ENCODE assay signal across 18 cellular contexts in genomic region chr10:132810807-132811700, GRCh38. TPM values are rescaled to one million over a fixed set of nuclear protein-coding genes. Genes with fewer than 3 reads are reported as not detected.
DNase-seq lines count a peak whose midpoint lies in the region; ATAC-seq and TF ChIP-seq lines count a peak whose summit lies in the region.
"Had no signal": no experiment of that assay in that cellular context is flagged by ENCODE, and none has a peak within 500 bp of the region (broad histone marks: within the 10 kb centered on the region; RNA-seq: fewer than 3 reads in every experiment).

No MANE protein-coding gene starts in this region.

- TF ChIP-seq POLR2A in heart left ventricle (IDR thresholded peaks at IDR 0.05): no peak
- no peak for TF ChIP-seq POLR2A in sigmoid colon (IDR thresholded peaks at IDR 0.05)

- no peaks in the 10 kb centered on the region for H3K4me1 Mint-ChIP-seq in progenitor cell of endocrine pancreas (ENCODE audit: low read depth)

- H3K27ac ChIP-seq in right atrium auricular region: no peak overlapping the region
- no peak overlapping the region for H3K27ac ChIP-seq in heart left ventricle
- H3K27ac ChIP-seq in sigmoid colon: no peak overlapping the region
- H3K27ac ChIP-seq: C4-2B, Peyer's patch had no signal

- 62 to 72% (median 71%) methylated on average over 26 to 33 of the region's 33 CpGs for WGBS in heart left ventricle, 4 donors
- 72 to 78% methylated on average over 33 of the region's 33 CpGs for WGBS in sigmoid colon, 2 donors

- no peaks in the 10 kb centered on the region for H3K4me1 ChIP-seq in right atrium auricular region
- H3K4me1 ChIP-seq in heart left ventricle: no peaks in the 10 kb centered on the region
- H3K4me1 ChIP-seq in mucosa of descending colon (ENCODE audit: low read depth): no peaks in the 10 kb centered on the region
- H3K4me1 ChIP-seq in sigmoid colon: no peaks in the 10 kb centered on the region
- H3K4me1 ChIP-seq: Peyer's patch had no signal

- H3K27me3 ChIP-seq in right atrium auricular region: no peaks in the 10 kb centered on the region
- peaks cover 0 to 51% (median 10%) of the 10 kb centered on the region in 9 donors for H3K27me3 ChIP-seq in heart left ventricle
- peaks cover 0 to 31% (median 12%) of the 10 kb centered on the region in 3 donors for H3K27me3 ChIP-seq in sigmoid colon
- H3K27me3 ChIP-seq: Peyer's patch had no signal

- H3K36me3 ChIP-seq in right atrium auricular region (no peaks in the 10 kb centered on the region), heart left ventricle (no peaks in the 10 kb centered on the region), mucosa of descending colon (ENCODE audit: low read depth) (no peaks in the 10 kb centered on the region), sigmoid colon (no peaks in the 10 kb centered on the region)
- H3K36me3 ChIP-seq: Peyer's patch had no signal

- no peak overlapping the region for H3K4me3 Mint-ChIP-seq in progenitor cell of endocrine pancreas (ENCODE audit: low read depth)
- H3K4me3 Mint-ChIP-seq: GM23338, IgD-negative memory B cell had no signal

- H3K36me3 Mint-ChIP-seq in progenitor cell of endocrine pancreas (ENCODE audit: insufficient read depth): no peaks in the 10 kb centered on the region
- H3K36me3 Mint-ChIP-seq: IgD-negative memory B cell had no signal

- H3K27ac Mint-ChIP-seq in progenitor cell of endocrine pancreas: no peak overlapping the region
- H3K27ac Mint-ChIP-seq: GM23338, IgD-negative memory B cell had no signal

- peaks cover 16% of the 10 kb centered on the region for H3K27me3 Mint-ChIP-seq in progenitor cell of endocrine pancreas

- no peak for TF ChIP-seq CTCF in right atrium auricular region (IDR thresholded peaks at IDR 0.05)
- TF ChIP-seq CTCF in heart left ventricle (IDR thresholded peaks at IDR 0.05): no peak
- no peak for TF ChIP-seq CTCF in mucosa of descending colon (IDR thresholded peaks at IDR 0.05)
- no peak for TF ChIP-seq CTCF in sigmoid colon (IDR thresholded peaks at IDR 0.05)
- TF ChIP-seq CTCF in progenitor cell of endocrine pancreas (IDR thresholded peaks at IDR 0.05; ENCODE audit: unreplicated experiment): no peak

- peak; percentile 17 for ATAC-seq in Right ventricle myocardium inferior
- no peak for ATAC-seq in heart left ventricle
- no peak for ATAC-seq in mucosa of descending colon
- ATAC-seq: GM23338, HCT116 had no signal

- no peaks in the 10 kb centered on the region for H3K9me3 ChIP-seq in right atrium auricular region
- H3K9me3 ChIP-seq in heart left ventricle: no peaks in the 10 kb centered on the region
- no peaks in the 10 kb centered on the region for H3K9me3 ChIP-seq in mucosa of descending colon
- H3K9me3 ChIP-seq in sigmoid colon: no peaks in the 10 kb centered on the region
- H3K9me3 ChIP-seq: Peyer's patch had no signal

- H3K4me3 ChIP-seq in right atrium auricular region (no peak overlapping the region), heart left ventricle (no peak overlapping the region), mucosa of descending colon (no peak overlapping the region), sigmoid colon (no peak overlapping the region)
- H3K4me3 ChIP-seq: GM23338, Peyer's patch had no signal

- intact Hi-C loops in Right ventricle myocardium inferior (cut with DNase I) (no loop called here), heart left ventricle (cut with DNase I) (no loop called here), mucosa of descending colon (cut with DNase I, micrococcal nuclease) (no loop called here), sigmoid colon (cut with DNase I) (no loop called here)

- no peak for DNase-seq in Right ventricle myocardium inferior (ENCODE audit: missing footprints)
- no peak for DNase-seq in right atrium auricular region (ENCODE audit: low spot score)
- DNase-seq in heart left ventricle: peak in 3 of 5 donors; percentile 15 to 59 (median 22)
- peak in 2 of 3 donors; percentile 13 to 49 for DNase-seq in mucosa of descending colon
- DNase-seq in sigmoid colon: peak; percentile 54
- DNase-seq in C1 segment of cervical spinal cord (lab: John Stamatoyannopoulos, UW): no peak
- no peak for DNase-seq in progenitor cell of endocrine pancreas (ENCODE audit: low spot score, unreplicated experiment)
- no peak for DNase-seq in NCI-H1105 (lab: John Stamatoyannopoulos, UW)
- DNase-seq: NCI-H1105 treated with DMSO at 0.1 percent for 48 hours, NCI-H2029 treated with DMSO at 0.1 percent for 48 hours, NCI-H226, NCI-H510A treated with DMSO at 0.1 percent for 48 hours, NCI-H748 treated with DMSO at 0.1 percent for 48 hours had no signal

- no peaks in the 10 kb centered on the region for H3K9me3 Mint-ChIP-seq in progenitor cell of endocrine pancreas (ENCODE audit: low read depth)
- H3K9me3 Mint-ChIP-seq: GM23338, IgD-negative memory B cell had no signal

- no peak for TF ChIP-seq EP300 in sigmoid colon (IDR thresholded peaks at IDR 0.05)

RNA-seq across cellular contexts. Expression of gene NKX6-2, which starts 25.1 kb away (rescaled TPM):
- total RNA-seq in Right ventricle myocardium inferior: not detected
- not detected for total RNA-seq in right atrium auricular region
- not detected for total RNA-seq in heart left ventricle
- under 1 TPM; 0.03 to 0.27 TPM for polyA plus RNA-seq in heart left ventricle
- total RNA-seq in mucosa of descending colon: not detected
- total RNA-seq in sigmoid colon: not detected
- under 1 TPM in 2 of 3 donors, not detected in 1; 0.01 to 0.60 TPM for polyA plus RNA-seq in sigmoid colon
- 28.3 and 43.9 TPM in 2 replicates for total RNA-seq in progenitor cell of endocrine pancreas
- total RNA-seq: Peyer's patch had no signal
- polyA plus RNA-seq: IgD-negative memory B cell had no signal

Comparison
In these comparisons a context has a peak if more than half of its experiments do, and no peak if none do; other contexts are left out.
1. DNase-seq: peak in heart left ventricle (3 of 5), mucosa of descending colon (2 of 3) and sigmoid colon (single experiment); none in Right ventricle myocardium inferior (single experiment), right atrium auricular region (single experiment), C1 segment of cervical spinal cord (0 of 14), progenitor cell of endocrine pancreas (single experiment) and NCI-H1105 (single experiment).
2. RNA of gene NKX6-2, which starts 25.1 kb away (total RNA-seq): 28.3 to 43.9 TPM in progenitor cell of endocrine pancreas; not detected in right atrium auricular region, not detected in Right ventricle myocardium inferior (single experiment), not detected in heart left ventricle, not detected in mucosa of descending colon and not detected in sigmoid colon; every median in the first group is over 10 times any median in the second.